Comparison of ENCODE assay signal across 11 cellular contexts in genomic region chr12:6742080-6742479, GRCh38. TPM values are rescaled to one million over a fixed set of nuclear protein-coding genes. Genes with fewer than 3 reads are reported as not detected.
A peak's percentile ranks its signal among the peaks of the same experiment; 100 is the strongest.
DNase-seq lines count a peak whose midpoint lies in the region; ATAC-seq, FAIRE-seq and TF ChIP-seq lines count a peak whose summit lies in the region.
"Not testable (repeated sequence)": the region's sequence is repeated elsewhere in the genome, so short reads cannot be mapped to it uniquely, and the experiment has no call there.
"Had no signal": no experiment of that assay in that cellular context is flagged by ENCODE, and none has a peak within 500 bp of the region (broad histone marks: within the 10 kb centered on the region; RNA-seq: fewer than 3 reads in every experiment).

No MANE protein-coding gene starts in this region.

- not testable (repeated sequence) for H4K20me1 ChIP-seq in astrocyte (ENCODE audit: insufficient read depth, low read length)

- TF ChIP-seq CTCF in astrocyte (IDR thresholded peaks at IDR 0.05; ENCODE audit: insufficient read depth, low read depth, low read length); endothelial cell (IDR thresholded peaks at IDR 0.05; ENCODE audit: unreplicated experiment); mesothelial cell of epicardium (IDR thresholded peaks at IDR 0.05; ENCODE audit: unreplicated experiment): not testable (repeated sequence)

- not testable (repeated sequence) for H3K27me3 Mint-ChIP-seq in activated CD4-positive, alpha-beta T cell treated with anti-CD3 and anti-CD28 coated beads, Interleukin-2, amount 10 ng/mL, durations not matched to agents 24 days and 14 days; activated T-helper 17 cell treated with anti-CD3 and anti-CD28 coated beads, Interleukin-2, amount 50 U/mL, for 72 hours; astrocyte (ENCODE audit: low read depth, unreplicated experiment); endothelial cell (ENCODE audit: unreplicated experiment); mesothelial cell of epicardium (ENCODE audit: low read depth); stimulated activated naive B cell treated with anti-CD40 and anti-IgM and Interleukin-4, amounts not matched to agents 10 μg/mL and 1 μg/mL and 100 μg/mL, for 72 hours

- H3K79me2 ChIP-seq in astrocyte (ENCODE audit: insufficient read depth, low read length): not testable (repeated sequence)

- H3K9ac ChIP-seq in astrocyte (ENCODE audit: low read length): not testable (repeated sequence)

- H3K36me3 Mint-ChIP-seq in activated CD4-positive, alpha-beta T cell treated with anti-CD3 and anti-CD28 coated beads, Interleukin-2, amount 10 ng/mL, durations not matched to agents 24 days and 14 days (ENCODE audit: low read depth): peaks cover 17% of the 10 kb centered on the region
- H3K36me3 Mint-ChIP-seq in activated T-helper 17 cell treated with anti-CD3 and anti-CD28 coated beads, Interleukin-2, amount 50 U/mL, for 72 hours (ENCODE audit: low read depth): peaks cover 42% of the 10 kb centered on the region
- H3K36me3 Mint-ChIP-seq in astrocyte (ENCODE audit: low read depth, unreplicated experiment) (peaks cover 19% of the 10 kb centered on the region), endothelial cell (ENCODE audit: low read depth, unreplicated experiment) (peaks cover 14% of the 10 kb centered on the region)
- H3K36me3 Mint-ChIP-seq in mesothelial cell of epicardium: not testable (repeated sequence)
- H3K36me3 Mint-ChIP-seq in stimulated activated naive B cell treated with anti-CD40 and anti-IgM and Interleukin-4, amounts not matched to agents 10 μg/mL and 1 μg/mL and 100 μg/mL, for 72 hours: peaks cover 31 to 34% of the 10 kb centered on the region in 2 donors

- H3K27ac ChIP-seq in astrocyte (ENCODE audit: low read depth, low read length): not testable (repeated sequence)

- FAIRE-seq in astrocyte (lab: Jason Lieb, UNC): not testable (repeated sequence)

- not testable (repeated sequence) for H3K4me1 ChIP-seq in astrocyte (ENCODE audit: insufficient read depth, low read length)

- not testable (repeated sequence) for H3K9me3 ChIP-seq in astrocyte (ENCODE audit: insufficient read depth, low read depth, low read length)

- not testable (repeated sequence) for H3K9me3 Mint-ChIP-seq in activated CD4-positive, alpha-beta T cell treated with anti-CD3 and anti-CD28 coated beads, Interleukin-2, amount 10 ng/mL, durations not matched to agents 24 days and 14 days; activated T-helper 17 cell treated with anti-CD3 and anti-CD28 coated beads, Interleukin-2, amount 50 U/mL, for 72 hours; astrocyte (ENCODE audit: unreplicated experiment); endothelial cell (ENCODE audit: unreplicated experiment); mesothelial cell of epicardium; stimulated activated naive B cell treated with anti-CD40 and anti-IgM and Interleukin-4, amounts not matched to agents 10 μg/mL and 1 μg/mL and 100 μg/mL, for 72 hours

- H3K4me3 ChIP-seq in astrocyte (ENCODE audit: insufficient read depth, low read depth, low read length): not testable (repeated sequence)

- not testable (repeated sequence) for ATAC-seq in activated T-helper 17 cell treated with anti-CD3 and anti-CD28 coated beads, Interleukin-2, amount 50 U/mL, for 72 hours (replicated peaks); stimulated activated naive B cell treated with anti-CD40 and anti-IgM and Interleukin-4, amounts not matched to agents 10 μg/mL and 1 μg/mL and 100 μg/mL, for 72 hours (replicated peaks)

- not testable (repeated sequence) for H3K36me3 ChIP-seq in astrocyte (ENCODE audit: insufficient read depth, low read length)

- peak overlapping the region; percentile 1 for H3K27ac Mint-ChIP-seq in activated CD4-positive, alpha-beta T cell treated with anti-CD3 and anti-CD28 coated beads, Interleukin-2, amount 10 ng/mL, durations not matched to agents 24 days and 14 days
- H3K27ac Mint-ChIP-seq in activated T-helper 17 cell treated with anti-CD3 and anti-CD28 coated beads, Interleukin-2, amount 50 U/mL, for 72 hours: peak overlapping the region; percentile 89
- H3K27ac Mint-ChIP-seq in astrocyte (ENCODE audit: unreplicated experiment): not testable (repeated sequence)
- H3K27ac Mint-ChIP-seq in endothelial cell (ENCODE audit: unreplicated experiment): peak overlapping the region; percentile 20
- H3K27ac Mint-ChIP-seq in mesothelial cell of epicardium: peak overlapping the region; percentile 8
- peak overlapping the region; percentile 59 for H3K27ac Mint-ChIP-seq in stimulated activated naive B cell treated with anti-CD40 and anti-IgM and Interleukin-4, amounts not matched to agents 10 μg/mL and 1 μg/mL and 100 μg/mL, for 72 hours

- not testable (repeated sequence) for DNase-seq in activated CD4-positive, alpha-beta T cell treated with anti-CD3 and anti-CD28 coated beads, Interleukin-2, amount 10 ng/mL, durations not matched to agents 24 days and 14 days; astrocyte (ENCODE audit: low read depth); endothelial cell (ENCODE audit: low spot score); mesothelial cell of epicardium (ENCODE audit: low spot score in 2 of 2, unreplicated experiment in 2 of 2); stimulated activated naive B cell treated with anti-CD40 and anti-IgM and Interleukin-4, amounts not matched to agents 10 μg/mL and 1 μg/mL and 100 μg/mL, for 72 hours
- DNase-seq in posterior vena cava (ENCODE audit: low spot score): peak; percentile 64

- not testable (repeated sequence) for H2AFZ ChIP-seq in astrocyte (ENCODE audit: low read depth, low read length)

- not testable (repeated sequence) for H3K27me3 ChIP-seq in astrocyte (ENCODE audit: insufficient read depth, low read length)

- not testable (repeated sequence) for H3K4me3 Mint-ChIP-seq in activated CD4-positive, alpha-beta T cell treated with anti-CD3 and anti-CD28 coated beads, Interleukin-2, amount 10 ng/mL, durations not matched to agents 24 days and 14 days; endothelial cell (ENCODE audit: unreplicated experiment); mesothelial cell of epicardium; stimulated activated naive B cell treated with anti-CD40 and anti-IgM and Interleukin-4, amounts not matched to agents 10 μg/mL and 1 μg/mL and 100 μg/mL, for 72 hours
- H3K4me3 Mint-ChIP-seq in activated T-helper 17 cell treated with anti-CD3 and anti-CD28 coated beads, Interleukin-2, amount 50 U/mL, for 72 hours: peak overlapping the region; percentile 92
- H3K4me3 Mint-ChIP-seq in astrocyte (ENCODE audit: unreplicated experiment): peak overlapping the region; percentile 54

- H3K4me1 Mint-ChIP-seq in activated CD4-positive, alpha-beta T cell treated with anti-CD3 and anti-CD28 coated beads, Interleukin-2, amount 10 ng/mL, durations not matched to agents 24 days and 14 days: peaks cover 25% of the 10 kb centered on the region
- H3K4me1 Mint-ChIP-seq in activated T-helper 17 cell treated with anti-CD3 and anti-CD28 coated beads, Interleukin-2, amount 50 U/mL, for 72 hours: peaks cover 29% of the 10 kb centered on the region
- H3K4me1 Mint-ChIP-seq in astrocyte (ENCODE audit: low read depth, unreplicated experiment) (peaks cover 13% of the 10 kb centered on the region), endothelial cell (ENCODE audit: unreplicated experiment) (peaks cover 21% of the 10 kb centered on the region)
- H3K4me1 Mint-ChIP-seq in mesothelial cell of epicardium: not testable (repeated sequence)
- peaks cover 24 to 44% of the 10 kb centered on the region in 2 donors for H3K4me1 Mint-ChIP-seq in stimulated activated naive B cell treated with anti-CD40 and anti-IgM and Interleukin-4, amounts not matched to agents 10 μg/mL and 1 μg/mL and 100 μg/mL, for 72 hours

- H3K4me2 ChIP-seq in astrocyte (ENCODE audit: low read length): not testable (repeated sequence)

- intact Hi-C loops in activated CD4-positive, alpha-beta T cell treated with anti-CD3 and anti-CD28 coated beads, Interleukin-2, amount 10 ng/mL, durations not matched to agents 24 days and 14 days (cut with micrococcal nuclease); posterior vena cava (cut with DNase I): not testable (repeated sequence)

RNA-seq across cellular contexts. Expression of gene MLF2, which starts 10.9 kb away (rescaled TPM):
- total RNA-seq in activated CD4-positive, alpha-beta T cell treated with anti-CD3 and anti-CD28 coated beads, Interleukin-2, amount 10 ng/mL, durations not matched to agents 24 days and 14 days: 163 and 180 TPM in 2 replicates
- total RNA-seq in activated T-helper 17 cell treated with anti-CD3 and anti-CD28 coated beads, Interleukin-2, amount 50 U/mL, for 72 hours: 100 to 1,000 TPM; 132 to 279 TPM
- total RNA-seq in astrocyte: 302 and 316 TPM in 2 replicates
- total RNA-seq in endothelial cell (ENCODE audit: unreplicated experiment): 118 TPM
- 195 to 203 TPM (median 202 TPM) in 3 replicates for total RNA-seq in mesothelial cell of epicardium
- total RNA-seq in posterior vena cava: 100 to 1,000 TPM; 106 to 145 TPM

RNA-seq across cellular contexts. Expression of gene COPS7A, which starts 18.2 kb away (rescaled TPM):
- 39.5 and 44.8 TPM in 2 replicates for total RNA-seq in activated CD4-positive, alpha-beta T cell treated with anti-CD3 and anti-CD28 coated beads, Interleukin-2, amount 10 ng/mL, durations not matched to agents 24 days and 14 days
- 10 to 100 TPM; 36.5 to 38.7 TPM for total RNA-seq in activated T-helper 17 cell treated with anti-CD3 and anti-CD28 coated beads, Interleukin-2, amount 50 U/mL, for 72 hours
- 47.3 and 51.5 TPM in 2 replicates for total RNA-seq in astrocyte
- total RNA-seq in endothelial cell (ENCODE audit: unreplicated experiment): 25.1 TPM
- 34.1 to 37.6 TPM (median 34.8 TPM) in 3 replicates for total RNA-seq in mesothelial cell of epicardium
- 10 to 100 TPM; 46.0 to 54.5 TPM for total RNA-seq in posterior vena cava

RNA-seq across cellular contexts. Expression of gene PTMS, which starts 24.1 kb away (rescaled TPM):
- total RNA-seq in activated CD4-positive, alpha-beta T cell treated with anti-CD3 and anti-CD28 coated beads, Interleukin-2, amount 10 ng/mL, durations not matched to agents 24 days and 14 days: 245 and 267 TPM in 2 replicates
- total RNA-seq in activated T-helper 17 cell treated with anti-CD3 and anti-CD28 coated beads, Interleukin-2, amount 50 U/mL, for 72 hours: 100 to 1,000 TPM in 1 of 2 donors, 10 to 100 TPM in 1; 71.3 to 161 TPM
- total RNA-seq in astrocyte (504 and 510 TPM in 2 replicates), endothelial cell (ENCODE audit: unreplicated experiment) (864 TPM), mesothelial cell of epicardium (320 to 338 TPM (median 323 TPM) in 3 replicates), posterior vena cava (100 to 1,000 TPM; 373 to 398 TPM)

RNA-seq across cellular contexts. Expression of gene LAG3, which starts 30.2 kb away (rescaled TPM):
- total RNA-seq in activated CD4-positive, alpha-beta T cell treated with anti-CD3 and anti-CD28 coated beads, Interleukin-2, amount 10 ng/mL, durations not matched to agents 24 days and 14 days: 253 and 269 TPM in 2 replicates
- 100 to 1,000 TPM in 1 of 2 donors, 10 to 100 TPM in 1; 45.6 to 206 TPM for total RNA-seq in activated T-helper 17 cell treated with anti-CD3 and anti-CD28 coated beads, Interleukin-2, amount 50 U/mL, for 72 hours
- 2.0 TPM in 2 replicates for total RNA-seq in astrocyte
- 7.6 TPM for total RNA-seq in endothelial cell (ENCODE audit: unreplicated experiment)
- total RNA-seq in mesothelial cell of epicardium: 2.7 to 3.8 TPM (median 3.5 TPM) in 3 replicates
- 1 to 10 TPM in 1 of 2 donors, under 1 TPM in 1; 0.57 to 1.2 TPM for total RNA-seq in posterior vena cava
- total RNA-seq: A172, Calu3, Daoy had no signal

RNA-seq across cellular contexts. Expression of gene PIANP, which starts 41.5 kb away (rescaled TPM):
- total RNA-seq in activated CD4-positive, alpha-beta T cell treated with anti-CD3 and anti-CD28 coated beads, Interleukin-2, amount 10 ng/mL, durations not matched to agents 24 days and 14 days: 0.09 TPM in 1 of 2 replicates, not detected in the other
- 1 to 10 TPM in 1 of 2 donors, under 1 TPM in 1; 0.41 to 1.4 TPM for total RNA-seq in activated T-helper 17 cell treated with anti-CD3 and anti-CD28 coated beads, Interleukin-2, amount 50 U/mL, for 72 hours
- total RNA-seq in astrocyte (3.1 and 3.6 TPM in 2 replicates), endothelial cell (ENCODE audit: unreplicated experiment) (2.0 TPM), mesothelial cell of epicardium (3.7 to 6.0 TPM (median 3.9 TPM) in 3 replicates), posterior vena cava (under 1 TPM in 1 of 2 donors, not detected in 1; 0.69 TPM)
- total RNA-seq: Calu3, H4 had no signal
